15 cellular contexts compared by ENCODE assay signal in the genomic region with DNA sequence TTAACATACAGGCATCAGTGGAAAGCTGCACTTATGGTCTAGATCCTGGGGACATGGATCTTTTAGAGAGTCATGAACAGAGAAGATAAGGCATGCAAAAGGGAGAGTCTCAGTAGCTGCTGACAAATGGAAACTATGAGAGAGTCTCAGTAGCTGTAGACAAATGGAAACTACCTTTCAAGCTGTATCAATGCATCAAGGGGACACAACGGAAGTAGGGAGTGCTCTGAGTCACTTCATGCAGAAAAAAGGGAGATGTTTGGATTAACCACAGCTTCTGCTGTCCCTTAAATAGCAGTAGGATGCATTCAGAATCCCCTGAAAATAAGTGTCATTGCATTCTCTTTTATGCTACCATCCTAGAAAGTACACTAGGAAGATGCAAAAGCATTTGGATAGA.
A peak's percentile ranks its signal among the peaks of the same experiment; 100 is the strongest.
DNase-seq lines count a peak whose midpoint lies in the region; ATAC-seq and TF ChIP-seq lines count a peak whose summit lies in the region.
"Had no signal": no experiment of that assay in that cellular context is flagged by ENCODE, and none has a peak within 500 bp of the region (broad histone marks: within the 10 kb centered on the region; RNA-seq: fewer than 3 reads in every experiment).

No MANE protein-coding gene starts in this region.

- H3K9me3 ChIP-seq in sigmoid colon (no peaks in the 10 kb centered on the region), heart left ventricle (peaks cover 0 to 5% (median 0%) of the 10 kb centered on the region in 12 donors), endodermal cell (ENCODE audit: control insufficient read depth, low read length) (no peaks in the 10 kb centered on the region)
- H3K9me3 ChIP-seq: stomach had no signal

- no peak overlapping the region for H3K27ac Mint-ChIP-seq in endodermal cell
- H3K27ac Mint-ChIP-seq: activated CD8-positive, alpha-beta T cell treated with anti-CD3 and anti-CD28 coated beads, Interleukin-2, amount 10 ng/mL, durations not matched to agents 7 days and 5 days; activated naive CD8-positive, alpha-beta T cell treated with anti-CD3 and anti-CD28 coated beads for 36 hours; memory B cell had no signal

- WGBS in sigmoid colon, 2 donors, result 51 to 52% methylated on average over 1 of the region's 1 CpG
- 22 to 44% (median 32%) methylated on average over 1 of the region's 1 CpG for WGBS in heart left ventricle, 4 donors
- WGBS in endodermal cell (ENCODE audit: insufficient coverage in 1 of 2, insufficient read length in 1 of 2), 2 experiments, result 38% methylated on average over 1 of the region's 1 CpG

- H3K27ac ChIP-seq in sigmoid colon, result no peak overlapping the region
- no peak overlapping the region for H3K27ac ChIP-seq in heart left ventricle
- no peak overlapping the region for H3K27ac ChIP-seq in endodermal cell (ENCODE audit: low read depth, low read length)
- H3K27ac ChIP-seq: stomach had no signal

- peak; percentile 96 for ATAC-seq in GM18873 (IDR thresholded peaks at IDR 0.05; ENCODE audit: low FRiP score, unreplicated experiment)
- ATAC-seq in GM21528 (IDR thresholded peaks at IDR 0.05; ENCODE audit: low FRiP score, unreplicated experiment), result peak; percentile 91
- ATAC-seq in HG03066 (IDR thresholded peaks at IDR 0.05; ENCODE audit: low read depth, unreplicated experiment), result peak; percentile 79
- ATAC-seq in heart left ventricle, result no peak
- ATAC-seq: activated CD8-positive, alpha-beta T cell treated with anti-CD3 and anti-CD28 coated beads, Interleukin-2, amount 10 ng/mL, durations not matched to agents 7 days and 5 days; esophagus mucosa had no signal

- no peaks in the 10 kb centered on the region for H3K36me3 Mint-ChIP-seq in endodermal cell (ENCODE audit: low read depth)
- H3K36me3 Mint-ChIP-seq: activated naive CD8-positive, alpha-beta T cell treated with anti-CD3 and anti-CD28 coated beads for 36 hours; memory B cell had no signal

- H3K4me1 ChIP-seq in sigmoid colon (peaks cover 0 to 6% (median 0%) of the 10 kb centered on the region in 4 donors), heart left ventricle (no peaks in the 10 kb centered on the region), endodermal cell (ENCODE audit: control insufficient read depth, insufficient read depth, low read length) (no peaks in the 10 kb centered on the region)
- H3K4me1 ChIP-seq: stomach had no signal

- no peaks in the 10 kb centered on the region for H3K27me3 ChIP-seq in sigmoid colon
- no peaks in the 10 kb centered on the region for H3K27me3 ChIP-seq in heart left ventricle
- no peaks in the 10 kb centered on the region for H3K27me3 ChIP-seq in endodermal cell (ENCODE audit: control insufficient read depth, insufficient read depth, low read length, poor library complexity, severe bottlenecking)
- H3K27me3 ChIP-seq: stomach had no signal

- no peak overlapping the region for H3K9ac ChIP-seq in endodermal cell (ENCODE audit: extremely low read depth, low read length, poor library complexity, severe bottlenecking)

- intact Hi-C loops in sigmoid colon (cut with DNase I), result no loop called here
- intact Hi-C loops in heart left ventricle (cut with DNase I), result no loop called here

- no peaks in the 10 kb centered on the region for H3K27me3 Mint-ChIP-seq in endodermal cell (ENCODE audit: insufficient read depth)
- H3K27me3 Mint-ChIP-seq: activated naive CD8-positive, alpha-beta T cell treated with anti-CD3 and anti-CD28 coated beads for 36 hours; memory B cell had no signal

- no peak for TF ChIP-seq CTCF in sigmoid colon (IDR thresholded peaks at IDR 0.05)
- TF ChIP-seq CTCF in heart left ventricle (IDR thresholded peaks at IDR 0.05), result no peak
- no peak for TF ChIP-seq CTCF in endodermal cell (conservative IDR thresholded peaks at IDR 0.05)

- peaks cover 16% of the 10 kb centered on the region for H3K4me1 Mint-ChIP-seq in endodermal cell
- H3K4me1 Mint-ChIP-seq: activated naive CD8-positive, alpha-beta T cell treated with anti-CD3 and anti-CD28 coated beads for 36 hours; memory B cell had no signal

- no peak for TF ChIP-seq EP300 in sigmoid colon (IDR thresholded peaks at IDR 0.05)

- DNase-seq in OCI-M2 (lab: John Stamatoyannopoulos, UW; ENCODE audit: unreplicated experiment) (peak; percentile 10), sigmoid colon (no peak), RPMI8226 (no peak), heart left ventricle (no peak), endodermal cell (no peak)
- DNase-seq: activated CD8-positive, alpha-beta T cell treated with anti-CD3 and anti-CD28 coated beads, Interleukin-2, amount 10 ng/mL, durations not matched to agents 7 days and 5 days; activated naive CD8-positive, alpha-beta T cell treated with anti-CD3 and anti-CD28 coated beads for 36 hours; COR-L47; stimulated activated CD4-positive, alpha-beta T cell treated with anti-CD3 and anti-CD28 coated beads, Interleukin-1b, Interleukin-23, amount 100 ng/mL, for 48 hours; stomach had no signal

- H3K4me3 ChIP-seq in sigmoid colon (no peak overlapping the region), heart left ventricle (no peak overlapping the region), endodermal cell (ENCODE audit: low read length) (no peak overlapping the region)
- H3K4me3 ChIP-seq: stomach had no signal

- TF ChIP-seq POLR2A in sigmoid colon (IDR thresholded peaks at IDR 0.05), result no peak
- no peak for TF ChIP-seq POLR2A in heart left ventricle (IDR thresholded peaks at IDR 0.05)

- H3K9me3 Mint-ChIP-seq in endodermal cell, result no peaks in the 10 kb centered on the region

- H3K36me3 ChIP-seq in sigmoid colon (no peaks in the 10 kb centered on the region), heart left ventricle (no peaks in the 10 kb centered on the region), endodermal cell (ENCODE audit: control insufficient read depth, insufficient read depth, low read length) (no peaks in the 10 kb centered on the region)
- H3K36me3 ChIP-seq: stomach had no signal

- H3K4me3 Mint-ChIP-seq in endodermal cell, result no peak overlapping the region
- H3K4me3 Mint-ChIP-seq: activated CD8-positive, alpha-beta T cell treated with anti-CD3 and anti-CD28 coated beads, Interleukin-2, amount 10 ng/mL, durations not matched to agents 7 days and 5 days; activated naive CD8-positive, alpha-beta T cell treated with anti-CD3 and anti-CD28 coated beads for 36 hours; memory B cell had no signal

Comparison
In these comparisons a context has a peak if more than half of its experiments do, and no peak if none do; other contexts are left out.
1. ATAC-seq: peak in GM18873 (single experiment), GM21528 (single experiment) and HG03066 (single experiment); none in heart left ventricle (0 of 4).